Comparison of ENCODE assay signal across 21 cellular contexts in the genomic region with DNA sequence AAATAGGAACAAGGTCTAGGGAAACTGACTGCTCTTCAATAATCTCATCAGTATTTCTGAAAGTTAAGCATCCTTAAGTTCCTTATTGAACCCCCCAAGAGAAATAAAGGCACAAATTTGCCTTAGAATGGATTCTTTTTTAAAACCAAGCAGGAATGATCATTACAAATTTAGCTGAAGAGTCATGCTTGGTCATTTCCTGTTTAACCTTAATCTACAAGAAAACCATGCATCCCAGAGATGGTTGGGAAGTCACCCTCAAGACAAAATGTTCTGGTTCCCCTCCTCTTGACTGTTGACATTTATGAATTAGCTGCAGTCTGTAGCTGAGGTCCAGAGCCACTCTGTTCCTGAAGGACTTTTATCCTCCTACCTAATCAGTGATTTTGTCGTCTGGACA.
DNase-seq lines count a peak whose midpoint lies in the region; ATAC-seq and TF ChIP-seq lines count a peak whose summit lies in the region.
"Had no signal": no experiment of that assay in that cellular context is flagged by ENCODE, and none has a peak within 500 bp of the region (broad histone marks: within the 10 kb centered on the region; RNA-seq: fewer than 3 reads in every experiment).

No MANE protein-coding gene starts in this region.

- ATAC-seq in GM23338 = no peak
- ATAC-seq: body of pancreas; HCT116; HepG2; left lung; sciatic nerve; stimulated activated memory B cell treated with anti-CD40 and anti-IgM and Interleukin-4, amounts not matched to agents 10 μg/mL and 1 μg/mL and 100 μg/mL, for 72 hours had no signal

- no peaks in the 10 kb centered on the region for H3K9me2 ChIP-seq in GM23338 (ENCODE audit: insufficient read depth)

- no peaks in the 10 kb centered on the region for H3K36me3 Mint-ChIP-seq in GM23338 (ENCODE audit: low read depth)
- H3K36me3 Mint-ChIP-seq: activated naive CD8-positive, alpha-beta T cell; stimulated activated memory B cell treated with anti-CD40 and anti-IgM and Interleukin-4, amounts not matched to agents 10 μg/mL and 1 μg/mL and 100 μg/mL, for 72 hours had no signal

- no peaks in the 10 kb centered on the region for H3K9me3 ChIP-seq in smooth muscle cell (replicated peaks; ENCODE audit: low read depth)
- H3K9me3 ChIP-seq: body of pancreas, left lung had no signal

- intact Hi-C loops in dorsolateral prefrontal cortex (cut with DNase I) = no loop called here

- DNase-seq in GM23338 (ENCODE audit: low spot score) = no peak
- peak; percentile 17 for DNase-seq in amniotic epithelial cell (ENCODE audit: low read depth)
- DNase-seq in fibroblast of mammary gland (ENCODE audit: low read depth) = peak; percentile 73
- DNase-seq in smooth muscle cell (lab: John Stamatoyannopoulos, UW; ENCODE audit: unreplicated experiment) = no peak
- no peak for DNase-seq in ecto neural progenitor cell (ENCODE audit: low spot score)
- DNase-seq in dorsolateral prefrontal cortex = no peak
- no peak for DNase-seq in erythroblast (lab: John Stamatoyannopoulos, UW)
- DNase-seq: body of pancreas; DND-41; left lung; NCI-H2171; NCI-H526; stimulated activated CD4-positive, alpha-beta T cell treated with anti-CD3 and anti-CD28 coated beads, Interleukin-1b, Interleukin-23, amount 100 ng/mL, for 48 hours had no signal

- H3K4me3 ChIP-seq in GM23338 (no peak overlapping the region), fibroblast of mammary gland (ENCODE audit: control insufficient read depth, low read depth, low read length) (no peak overlapping the region), smooth muscle cell (no peak overlapping the region), dorsolateral prefrontal cortex (no peak overlapping the region)
- H3K4me3 ChIP-seq: body of pancreas, coronary artery, left lung had no signal

- H3K27ac ChIP-seq in GM23338 (ENCODE audit: low read depth) = no peak overlapping the region
- no peak overlapping the region for H3K27ac ChIP-seq in smooth muscle cell (ENCODE audit: low read depth)
- no peak overlapping the region for H3K27ac ChIP-seq in dorsolateral prefrontal cortex
- H3K27ac ChIP-seq: body of pancreas, coronary artery, left lung had no signal

- no peak for TF ChIP-seq CTCF in GM23338 (conservative IDR thresholded peaks at IDR 0.05; ENCODE audit: low read depth in 2 of 2)
- TF ChIP-seq CTCF in fibroblast of mammary gland (conservative IDR thresholded peaks at IDR 0.05; ENCODE audit: control insufficient read depth, insufficient read depth, low read depth, low read length) = no peak
- TF ChIP-seq CTCF in smooth muscle cell (IDR thresholded peaks at IDR 0.05; ENCODE audit: borderline replicate concordance, insufficient read depth, poor library complexity, severe bottlenecking) = no peak
- no peak for TF ChIP-seq CTCF in dorsolateral prefrontal cortex (IDR thresholded peaks at IDR 0.05 in 54 of 56, conservative IDR thresholded peaks at IDR 0.05 in 2 of 56; ENCODE audit: low read depth in 1 of 56, partially characterized antibody in 56 of 56)

- TF ChIP-seq POLR2A in erythroblast (IDR thresholded peaks at IDR 0.05; ENCODE audit: low read length) = no peak

- no peaks in the 10 kb centered on the region for H3K36me3 ChIP-seq in GM23338 (ENCODE audit: insufficient read depth)
- no peaks in the 10 kb centered on the region for H3K36me3 ChIP-seq in smooth muscle cell (ENCODE audit: low read depth)
- H3K36me3 ChIP-seq: left lung had no signal

- H3K4me1 ChIP-seq in GM23338 (ENCODE audit: insufficient read depth) (peaks cover 7% of the 10 kb centered on the region; the same call in 1 of the 2 replicates), smooth muscle cell (ENCODE audit: low read depth) (no peaks in the 10 kb centered on the region)
- H3K4me1 ChIP-seq: left lung had no signal

- H3K27ac Mint-ChIP-seq in GM23338 = no peak overlapping the region; the same call in 1 of the 2 replicates
- H3K27ac Mint-ChIP-seq: activated naive CD8-positive, alpha-beta T cell; B cell; nephron; stimulated activated memory B cell treated with anti-CD40 and anti-IgM and Interleukin-4, amounts not matched to agents 10 μg/mL and 1 μg/mL and 100 μg/mL, for 72 hours had no signal

- H4K20me1 ChIP-seq in GM23338 (replicated peaks; ENCODE audit: insufficient read depth) (no peaks in the 10 kb centered on the region), smooth muscle cell (ENCODE audit: low read depth) (no peaks in the 10 kb centered on the region)

- H3K4me2 ChIP-seq in GM23338 (no peak overlapping the region), smooth muscle cell (peak overlapping the region; percentile 13)

- no peak overlapping the region for H3K4me3 Mint-ChIP-seq in GM23338
- H3K4me3 Mint-ChIP-seq: activated naive CD8-positive, alpha-beta T cell; B cell; nephron; stimulated activated memory B cell treated with anti-CD40 and anti-IgM and Interleukin-4, amounts not matched to agents 10 μg/mL and 1 μg/mL and 100 μg/mL, for 72 hours had no signal

- 20% methylated on average over 1 of the region's 1 CpG for WGBS in smooth muscle cell (ENCODE audit: low lambda C conversion rate)

- no peaks in the 10 kb centered on the region for H3K27me3 ChIP-seq in GM23338 (ENCODE audit: insufficient read depth)
- H3K27me3 ChIP-seq in smooth muscle cell (ENCODE audit: low read depth) = no peaks in the 10 kb centered on the region
- no peaks in the 10 kb centered on the region for H3K27me3 ChIP-seq in dorsolateral prefrontal cortex
- H3K27me3 ChIP-seq: body of pancreas, left lung had no signal

- H3F3A ChIP-seq in GM23338 (replicated peaks; ENCODE audit: low read depth) (no peaks in the 10 kb centered on the region), smooth muscle cell (ENCODE audit: low read depth) (no peaks in the 10 kb centered on the region)

- H2AFZ ChIP-seq in GM23338 (0 out of 2 replicates have a peak overlapping the region, but pooled peaks have one; percentile 53), smooth muscle cell (ENCODE audit: low read depth) (peak overlapping the region; percentile 56)

- H3K9ac ChIP-seq in smooth muscle cell (ENCODE audit: low read depth) = no peak overlapping the region

- no peaks in the 10 kb centered on the region for H3K79me2 ChIP-seq in GM23338 (replicated peaks; ENCODE audit: insufficient read depth)
- H3K79me2 ChIP-seq in smooth muscle cell (ENCODE audit: low read depth) = no peaks in the 10 kb centered on the region

- no peaks in the 10 kb centered on the region for H3K9me3 Mint-ChIP-seq in GM23338
- H3K9me3 Mint-ChIP-seq: nephron; stimulated activated memory B cell treated with anti-CD40 and anti-IgM and Interleukin-4, amounts not matched to agents 10 μg/mL and 1 μg/mL and 100 μg/mL, for 72 hours had no signal

- H3K4me1 Mint-ChIP-seq in GM23338 = peaks cover 27% of the 10 kb centered on the region
- H3K4me1 Mint-ChIP-seq: stimulated activated memory B cell treated with anti-CD40 and anti-IgM and Interleukin-4, amounts not matched to agents 10 μg/mL and 1 μg/mL and 100 μg/mL, for 72 hours had no signal

- peaks cover 6% of the 10 kb centered on the region for H3K27me3 Mint-ChIP-seq in GM23338 (ENCODE audit: insufficient read depth, low read depth, poor library complexity)
- H3K27me3 Mint-ChIP-seq: stimulated activated memory B cell treated with anti-CD40 and anti-IgM and Interleukin-4, amounts not matched to agents 10 μg/mL and 1 μg/mL and 100 μg/mL, for 72 hours had no signal

TF ChIP-seq in GM23338, 12 proteins besides CTCF, POLR2A, EP300 and RAD21:
- no peak for TF ChIP-seq POLR2AphosphoS5 (IDR thresholded peaks at IDR 0.05; ENCODE audit: low read depth)
- no peak for TF ChIP-seq NANOG (IDR thresholded peaks at IDR 0.05; ENCODE audit: borderline replicate concordance)
- TF ChIP-seq EZH2 (IDR thresholded peaks at IDR 0.05; ENCODE audit: low read depth, unreplicated experiment) = no peak
- TF ChIP-seq, protein P1, sequence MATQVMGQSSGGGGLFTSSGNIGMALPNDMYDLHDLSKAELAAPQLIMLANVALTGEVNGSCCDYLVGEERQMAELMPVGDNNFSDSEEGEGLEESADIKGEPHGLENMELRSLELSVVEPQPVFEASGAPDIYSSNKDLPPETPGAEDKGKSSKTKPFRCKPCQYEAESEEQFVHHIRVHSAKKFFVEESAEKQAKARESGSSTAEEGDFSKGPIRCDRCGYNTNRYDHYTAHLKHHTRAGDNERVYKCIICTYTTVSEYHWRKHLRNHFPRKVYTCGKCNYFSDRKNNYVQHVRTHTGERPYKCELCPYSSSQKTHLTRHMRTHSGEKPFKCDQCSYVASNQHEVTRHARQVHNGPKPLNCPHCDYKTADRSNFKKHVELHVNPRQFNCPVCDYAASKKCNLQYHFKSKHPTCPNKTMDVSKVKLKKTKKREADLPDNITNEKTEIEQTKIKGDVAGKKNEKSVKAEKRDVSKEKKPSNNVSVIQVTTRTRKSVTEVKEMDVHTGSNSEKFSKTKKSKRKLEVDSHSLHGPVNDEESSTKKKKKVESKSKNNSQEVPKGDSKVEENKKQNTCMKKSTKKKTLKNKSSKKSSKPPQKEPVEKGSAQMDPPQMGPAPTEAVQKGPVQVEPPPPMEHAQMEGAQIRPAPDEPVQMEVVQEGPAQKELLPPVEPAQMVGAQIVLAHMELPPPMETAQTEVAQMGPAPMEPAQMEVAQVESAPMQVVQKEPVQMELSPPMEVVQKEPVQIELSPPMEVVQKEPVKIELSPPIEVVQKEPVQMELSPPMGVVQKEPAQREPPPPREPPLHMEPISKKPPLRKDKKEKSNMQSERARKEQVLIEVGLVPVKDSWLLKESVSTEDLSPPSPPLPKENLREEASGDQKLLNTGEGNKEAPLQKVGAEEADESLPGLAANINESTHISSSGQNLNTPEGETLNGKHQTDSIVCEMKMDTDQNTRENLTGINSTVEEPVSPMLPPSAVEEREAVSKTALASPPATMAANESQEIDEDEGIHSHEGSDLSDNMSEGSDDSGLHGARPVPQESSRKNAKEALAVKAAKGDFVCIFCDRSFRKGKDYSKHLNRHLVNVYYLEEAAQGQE (IDR thresholded peaks at IDR 0.05; ENCODE audit: unreplicated experiment) = no peak

Comparison
In these comparisons a context has a peak if more than half of its experiments do, and no peak if none do; other contexts are left out.
1. DNase-seq: peak in amniotic epithelial cell (single experiment) and fibroblast of mammary gland (single experiment); none in GM23338 (single experiment), smooth muscle cell (single experiment), ecto neural progenitor cell (single experiment), dorsolateral prefrontal cortex (0 of 10) and erythroblast (0 of 2).